Comparison of ENCODE assay signal across 22 cellular contexts in the genomic region with DNA sequence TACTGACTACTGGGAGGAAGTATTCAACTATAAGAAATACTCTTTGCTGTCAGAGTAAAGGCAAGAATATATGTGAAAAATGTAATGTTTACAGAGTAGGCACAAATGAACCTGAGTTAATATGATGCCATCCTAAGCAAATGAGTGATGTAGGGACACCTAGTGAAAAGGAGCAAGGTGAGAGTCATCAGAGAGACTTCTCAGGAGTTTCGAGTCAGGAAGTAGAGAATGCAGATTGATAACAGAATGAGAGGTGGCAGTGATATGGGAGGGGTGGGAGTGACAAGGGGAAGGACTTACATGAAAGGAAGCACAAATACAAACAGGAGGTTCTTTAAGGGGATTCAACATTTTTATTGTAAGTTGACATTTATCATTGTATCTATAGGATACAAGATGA. TPM values are rescaled to one million over a fixed set of nuclear protein-coding genes. Genes with fewer than 3 reads are reported as not detected.
A peak's percentile ranks its signal among the peaks of the same experiment; 100 is the strongest.
DNase-seq lines count a peak whose midpoint lies in the region; ATAC-seq and TF ChIP-seq lines count a peak whose summit lies in the region.
"Had no signal": no experiment of that assay in that cellular context is flagged by ENCODE, and none has a peak within 500 bp of the region (broad histone marks: within the 10 kb centered on the region; RNA-seq: fewer than 3 reads in every experiment).

No MANE protein-coding gene starts in this region.

- H3K27ac Mint-ChIP-seq in natural killer cell (peak overlapping the region; percentile 16 to 60), memory B cell (peak overlapping the region; percentile 6)
- H3K27ac Mint-ChIP-seq in natural killer cell treated with Interleukin-12 subunit alpha and Interleukin-12 subunit beta and Interleukin-15 and Interleukin-18, amount 100 ng/mL, for 72 hours: peak overlapping the region in 1 of 2 donors; percentile 13

- DNase-seq in natural killer cell (no peak), memory B cell (ENCODE audit: low spot score in 2 of 2) (no peak), posterior cingulate gyrus (no peak), left lung (no peak)
- DNase-seq in natural killer cell treated with Interleukin-12 subunit alpha and Interleukin-12 subunit beta and Interleukin-15 and Interleukin-18, amount 100 ng/mL, for 72 hours (ENCODE audit: low spot score): no peak
- DNase-seq in stimulated activated CD4-positive, alpha-beta T cell treated with anti-CD3 and anti-CD28 coated beads, Interleukin-2, amount 100 ng/mL, for 48 hours: no peak
- DNase-seq: activated CD8-positive, alpha-beta memory T cell treated with anti-CD3 and anti-CD28 coated beads for 24 hours; activated effector memory CD4-positive, alpha-beta T cell treated with anti-CD3 and anti-CD28 coated beads, Interleukin-2, amount 50 U/mL, for 16 hours; DMS79 treated with DMSO at 0.1 percent for 48 hours; KG1; kidney; MV-4-11; NCI-H1694 treated with DMSO at 0.1 percent for 48 hours; ovary; SK-N-SH had no signal

- H3K4me3 Mint-ChIP-seq in natural killer cell: no peak overlapping the region
- H3K4me3 Mint-ChIP-seq in natural killer cell treated with Interleukin-12 subunit alpha and Interleukin-12 subunit beta and Interleukin-15 and Interleukin-18, amount 100 ng/mL, for 72 hours: no peak overlapping the region
- no peak overlapping the region for H3K4me3 Mint-ChIP-seq in memory B cell

- H3K9me3 ChIP-seq in left lung: no peaks in the 10 kb centered on the region
- H3K9me3 ChIP-seq: adrenal gland, ovary, right atrium auricular region, SK-N-SH had no signal

- H3K4me3 ChIP-seq in left lung: no peak overlapping the region
- H3K4me3 ChIP-seq: adrenal gland, coronary artery, ovary, right atrium auricular region had no signal

- H3K36me3 ChIP-seq in left lung: peaks cover 0 to 29% of the 10 kb centered on the region in 2 donors
- H3K36me3 ChIP-seq: ovary, right atrium auricular region had no signal

- no peaks in the 10 kb centered on the region for H3K27me3 ChIP-seq in left lung
- H3K27me3 ChIP-seq: adrenal gland, ovary, right atrium auricular region had no signal

- H3K36me3 Mint-ChIP-seq in natural killer cell (peaks cover 10% of the 10 kb centered on the region), memory B cell (peaks cover 22% of the 10 kb centered on the region)
- H3K36me3 Mint-ChIP-seq in natural killer cell treated with Interleukin-12 subunit alpha and Interleukin-12 subunit beta and Interleukin-15 and Interleukin-18, amount 100 ng/mL, for 72 hours: peaks cover 10% of the 10 kb centered on the region

- H3K27me3 Mint-ChIP-seq in natural killer cell (ENCODE audit: low read depth in 2 of 2) (no peaks in the 10 kb centered on the region), memory B cell (no peaks in the 10 kb centered on the region)
- H3K27me3 Mint-ChIP-seq in natural killer cell treated with Interleukin-12 subunit alpha and Interleukin-12 subunit beta and Interleukin-15 and Interleukin-18, amount 100 ng/mL, for 72 hours: no peaks in the 10 kb centered on the region

- H3K9me3 Mint-ChIP-seq in natural killer cell (no peaks in the 10 kb centered on the region), memory B cell (no peaks in the 10 kb centered on the region)
- no peaks in the 10 kb centered on the region for H3K9me3 Mint-ChIP-seq in natural killer cell treated with Interleukin-12 subunit alpha and Interleukin-12 subunit beta and Interleukin-15 and Interleukin-18, amount 100 ng/mL, for 72 hours

- H3K4me1 Mint-ChIP-seq in natural killer cell (peaks cover 43 to 46% of the 10 kb centered on the region in 2 donors), memory B cell (peaks cover 28% of the 10 kb centered on the region)
- H3K4me1 Mint-ChIP-seq in natural killer cell treated with Interleukin-12 subunit alpha and Interleukin-12 subunit beta and Interleukin-15 and Interleukin-18, amount 100 ng/mL, for 72 hours (ENCODE audit: low read depth in 2 of 2): peaks cover 45 to 58% of the 10 kb centered on the region in 2 donors

- H3K27ac ChIP-seq in VCaP: 0 out of 2 replicates have a peak overlapping the region, but pooled peaks have one; percentile 5
- no peak overlapping the region for H3K27ac ChIP-seq in left lung
- H3K27ac ChIP-seq: adrenal gland, coronary artery, ovary, right atrium auricular region, RWPE1 had no signal

- no peak for TF ChIP-seq CTCF in natural killer cell (IDR thresholded peaks at IDR 0.05)
- TF ChIP-seq CTCF in VCaP (conservative IDR thresholded peaks at IDR 0.05): no peak
- no peak for TF ChIP-seq CTCF in left lung (IDR thresholded peaks at IDR 0.05)

- intact Hi-C loops in natural killer cell (cut with micrococcal nuclease): no loop called here
- intact Hi-C loops in posterior cingulate gyrus (cut with DNase I): no loop called here
- intact Hi-C loops in left lung (cut with DNase I): no loop called here

- H3K4me1 ChIP-seq in left lung: peaks cover 8 to 40% of the 10 kb centered on the region in 2 donors

- ATAC-seq in natural killer cell (no peak), memory B cell (ENCODE audit: low read depth) (no peak), left lung (no peak)
- no peak for ATAC-seq in natural killer cell treated with Interleukin-12 subunit alpha and Interleukin-12 subunit beta and Interleukin-15 and Interleukin-18, amount 100 ng/mL, for 72 hours

RNA-seq across cellular contexts. Expression of a gene that starts 10.2 kb away (rescaled TPM):
- total RNA-seq in natural killer cell (10 to 100 TPM; 66.5 to 92.4 (median 69.1) TPM), left lung (10 to 100 TPM; 40.7 to 56.2 TPM)
- total RNA-seq in natural killer cell treated with Interleukin-12 subunit alpha and Interleukin-12 subunit beta and Interleukin-15 and Interleukin-18, amount 100 ng/mL, for 72 hours: 100 to 1,000 TPM in 1 of 2 donors, 10 to 100 TPM in 1; 86.2 to 116 TPM

RNA-seq across cellular contexts. Expression of a gene that starts 26.1 kb away (rescaled TPM):
- total RNA-seq in natural killer cell (100 to 1,000 TPM in 1 of 3 donors, 10 to 100 TPM in 2; 95.3 to 110 (median 96.6) TPM), left lung (100 to 1,000 TPM; 139 to 207 TPM)
- total RNA-seq in natural killer cell treated with Interleukin-12 subunit alpha and Interleukin-12 subunit beta and Interleukin-15 and Interleukin-18, amount 100 ng/mL, for 72 hours: 100 to 1,000 TPM; 208 to 308 TPM

RNA-seq across cellular contexts. Expression of a gene that starts 36.7 kb away (rescaled TPM):
- total RNA-seq in natural killer cell: 10 to 100 TPM; 15.9 to 19.7 (median 18.7) TPM
- total RNA-seq in natural killer cell treated with Interleukin-12 subunit alpha and Interleukin-12 subunit beta and Interleukin-15 and Interleukin-18, amount 100 ng/mL, for 72 hours: 10 to 100 TPM; 52.9 to 71.2 TPM
- 10 to 100 TPM; 42.8 to 62.2 TPM for total RNA-seq in left lung

RNA-seq across cellular contexts. Expression of a gene that starts 39.1 kb away (rescaled TPM):
- 100 to 1,000 TPM; 155 to 324 (median 312) TPM for total RNA-seq in natural killer cell
- total RNA-seq in natural killer cell treated with Interleukin-12 subunit alpha and Interleukin-12 subunit beta and Interleukin-15 and Interleukin-18, amount 100 ng/mL, for 72 hours: 100 to 1,000 TPM; 153 to 188 TPM
- total RNA-seq in left lung: 1 to 10 TPM; 1.7 to 4.4 TPM
- total RNA-seq: fibroblast of lung, lung microvascular endothelial cell had no signal

RNA-seq across cellular contexts. Expression of a gene that starts 49.0 kb away (rescaled TPM):
- total RNA-seq in natural killer cell: 10 to 100 TPM; 60.3 to 71.9 (median 68.7) TPM
- 10 to 100 TPM; 67.5 to 97.5 TPM for total RNA-seq in natural killer cell treated with Interleukin-12 subunit alpha and Interleukin-12 subunit beta and Interleukin-15 and Interleukin-18, amount 100 ng/mL, for 72 hours
- 10 to 100 TPM; 18.3 to 30.8 TPM for total RNA-seq in left lung
